ENCODE assay signal across 12 cellular contexts in genomic region chr6:111462770-111463391, GRCh38. TPM values are rescaled to one million over a fixed set of nuclear protein-coding genes. Genes with fewer than 3 reads are reported as not detected.
A peak's percentile ranks its signal among the peaks of the same experiment; 100 is the strongest.
DNase-seq lines count a peak whose midpoint lies in the region; ATAC-seq and TF ChIP-seq lines count a peak whose summit lies in the region.
"Had no signal": no experiment of that assay in that cellular context is flagged by ENCODE, and none has a peak within 500 bp of the region (broad histone marks: within the 10 kb centered on the region; RNA-seq: fewer than 3 reads in every experiment).

No MANE protein-coding gene starts in this region.

- DNase-seq in Caki2 (ENCODE audit: low read depth) (peak; percentile 17), Panc1 (ENCODE audit: low read depth, low spot score) (peak; percentile 66), fibroblast of gingiva (ENCODE audit: low read depth) (peak; percentile 41), neuronal stem cell (ENCODE audit: low spot score) (no peak), SHP77 (lab: John Stamatoyannopoulos, UW) (no peak), Peyer's patch (no peak), iPS-NIHi7 (ENCODE audit: extremely low spot score) (no peak)
- DNase-seq: activated naive CD8-positive, alpha-beta T cell treated with anti-CD3 and anti-CD28 coated beads, Interleukin-2, amount 50 U/mL, for 24 hours; DMS79 treated with DMSO at 0.1 percent for 48 hours; KBM-7; NCI-H82 had no signal

- ATAC-seq in Panc1 (peak; percentile 85), HG02623 (IDR thresholded peaks at IDR 0.05; ENCODE audit: unreplicated experiment) (no peak)
- ATAC-seq: activated naive CD8-positive, alpha-beta T cell treated with anti-CD3 and anti-CD28 coated beads, Interleukin-2, amount 50 U/mL, for 24 hours had no signal

- H2BK120ac ChIP-seq in neuronal stem cell (ENCODE audit: low read depth, low read length) = no peak overlapping the region

- no peak overlapping the region for H2BK15ac ChIP-seq in neuronal stem cell (ENCODE audit: low read length)

- no peak overlapping the region for H3K4ac ChIP-seq in neuronal stem cell (ENCODE audit: low read length)

- BruUV-seq in Panc1 (replicated peaks; lab: Mats Ljungman, UMichigan) = no TSS peak

- H4K8ac ChIP-seq in neuronal stem cell (ENCODE audit: low read depth, low read length) = peak overlapping the region; percentile 19

- no peak overlapping the region for H2AFZ ChIP-seq in neuronal stem cell (ENCODE audit: low read length)

- in situ Hi-C loops in Caki2 (cut with HindIII; ENCODE audit: low pct_unique_long_range_greater_than_20kb, low sequenced_read_pairs) (no loop called here), Panc1 (cut with HindIII; ENCODE audit: low pct_unique_long_range_greater_than_20kb, low sequenced_read_pairs) (no loop called here)

- peaks cover 3% of the 10 kb centered on the region for H3K79me1 ChIP-seq in neuronal stem cell (ENCODE audit: low read depth, low read length)

- H2AK5ac ChIP-seq in neuronal stem cell (ENCODE audit: low read depth, low read length) = no peak overlapping the region

- H3K4me1 ChIP-seq in Panc1 (ENCODE audit: control insufficient read depth, insufficient read depth, low read length) (peaks cover 40% of the 10 kb centered on the region), neuronal stem cell (ENCODE audit: control insufficient read depth in 2 of 2, insufficient read depth in 1 of 2, low read depth in 1 of 2, low read length in 2 of 2) (no peaks in the 10 kb centered on the region), Peyer's patch (peaks cover 0 to 7% (median 0%) of the 10 kb centered on the region in 4 donors)

- H3K9me3 ChIP-seq in Panc1 (ENCODE audit: control insufficient read depth, insufficient read depth, low read depth, low read length) = peaks cover 12% of the 10 kb centered on the region; the same call in 1 of the 2 replicates
- peaks cover 2 to 36% of the 10 kb centered on the region in 2 donors for H3K9me3 ChIP-seq in neuronal stem cell (replicated peaks in 1 of 2; ENCODE audit: control insufficient read depth in 2 of 2, insufficient read depth in 1 of 2, low read depth in 1 of 2, low read length in 2 of 2)
- H3K9me3 ChIP-seq in Peyer's patch = peaks cover 0 to 3% (median 0%) of the 10 kb centered on the region in 4 donors

- TF ChIP-seq POLR2A in Peyer's patch (IDR thresholded peaks at IDR 0.05) = no peak

- no CpG with 5 or more reads among the region's 7 CpGs for WGBS in neuronal stem cell (ENCODE audit: extremely low coverage in 2 of 2, insufficient read length in 2 of 2, insufficient replicate concordance in 1 of 2), 2 donors

- no peak for TF ChIP-seq CTCF in Panc1 (IDR thresholded peaks at IDR 0.05)
- TF ChIP-seq CTCF in Peyer's patch (IDR thresholded peaks at IDR 0.05) = no peak

- H3K23ac ChIP-seq in neuronal stem cell (ENCODE audit: low read depth, low read length, poor library complexity) = no peak overlapping the region

- H2BK12ac ChIP-seq in neuronal stem cell (ENCODE audit: low read length) = no peak overlapping the region

- no peak overlapping the region for H3K4me2 ChIP-seq in neuronal stem cell (ENCODE audit: insufficient read depth, low read length, poor library complexity, severe bottlenecking)

- H3K14ac ChIP-seq in neuronal stem cell (ENCODE audit: low read length) = no peak overlapping the region

- H3K9ac ChIP-seq in neuronal stem cell (ENCODE audit: low read depth, low read length, poor library complexity) = no peak overlapping the region

- H3K4me3 ChIP-seq in Panc1 (ENCODE audit: low read depth in 2 of 2, low read length in 2 of 2) (peak overlapping the region in 1 of 2 experiments; percentile 32; a peak in 2 of 4 replicates), neuronal stem cell (ENCODE audit: low read length in 2 of 2) (no peak overlapping the region), Peyer's patch (no peak overlapping the region)

- H3K18ac ChIP-seq in neuronal stem cell (ENCODE audit: low read length) = no peak overlapping the region

- H3K27me3 ChIP-seq in Panc1 (ENCODE audit: control insufficient read depth, insufficient read depth, low read length) (no peaks in the 10 kb centered on the region), neuronal stem cell (ENCODE audit: control insufficient read depth in 3 of 3, insufficient read depth in 3 of 3, low read depth in 1 of 3, low read length in 3 of 3) (no peaks in the 10 kb centered on the region), Peyer's patch (no peaks in the 10 kb centered on the region)

- no peak overlapping the region for H2BK5ac ChIP-seq in neuronal stem cell (ENCODE audit: low read length)

- H3K27ac ChIP-seq in Panc1 (ENCODE audit: low read length) (peak overlapping the region; percentile 85), neuronal stem cell (replicated peaks; ENCODE audit: low read length) (no peak overlapping the region), Peyer's patch (peak overlapping the region in 2 of 4 donors; percentile 26 to 38)

- no peak overlapping the region for H4K91ac ChIP-seq in neuronal stem cell (ENCODE audit: low read depth, low read length, poor library complexity)

- CTCF ChIA-PET in Panc1 (lab: Charles Lee) = interaction anchor here (1.0 kb wide), 1 partner anchor 15 kb away, joined by 3 read pairs; no protein-coding TSS in a partner anchor

- POLR2A ChIA-PET in Panc1 (lab: Charles Lee) = interaction anchor here (0.5 to 1.4 kb wide), 2 partner anchors 95 to 204 kb away, joined by 3 to 6 read pairs; a partner anchor contains a TSS

- intact Hi-C loops in Panc1 (cut with micrococcal nuclease; ENCODE audit: unreplicated experiment) = no loop called here

- H3K36me3 ChIP-seq in Panc1 (ENCODE audit: control insufficient read depth, insufficient read depth, low read length) (no peaks in the 10 kb centered on the region), neuronal stem cell (replicated peaks in 1 of 2; ENCODE audit: control insufficient read depth in 2 of 2, insufficient read depth in 2 of 2, low read length in 2 of 2) (peaks cover 2 to 48% of the 10 kb centered on the region in 2 donors), Peyer's patch (peaks cover 0 to 9% (median 0%) of the 10 kb centered on the region in 3 donors)

RNA-seq across cellular contexts. Expression of gene REV3L, which starts 20.1 kb away (rescaled TPM):
- total RNA-seq in Caki2 (2014; rRNA removed; shearing (Covaris generic); ENCODE audit: low replicate concordance) = 7.9 and 11.4 TPM in 2 replicates
- total RNA-seq in Panc1 (2021; ENCODE audit: unreplicated experiment) (44.8 TPM), Peyer's patch (10 to 100 TPM; 20.5 to 50.3 (median 38.0) TPM)
- 13.6 TPM for polyA plus RNA-seq in Panc1 (2012; ENCODE audit: insufficient read length)
- 4.6 TPM for polyA plus RNA-seq in neuronal stem cell (2013, experiment 1 of 2)
- polyA plus RNA-seq in neuronal stem cell (2013, experiment 2 of 2) = 4.7 TPM

Comparison
In these comparisons a context has a peak if more than half of its experiments do, and no peak if none do; other contexts are left out.
1. DNase-seq: peak in Caki2 (single experiment), Panc1 (single experiment) and fibroblast of gingiva (single experiment); none in neuronal stem cell (single experiment), SHP77 (0 of 2), Peyer's patch (0 of 3) and iPS-NIHi7 (single experiment).